Comparison of ENCODE assay signal across 25 cellular contexts in genomic region chr1:101190441-101190840, GRCh38. TPM values are rescaled to one million over a fixed set of nuclear protein-coding genes. Genes with fewer than 3 reads are reported as not detected.
DNase-seq lines count a peak whose midpoint lies in the region; ATAC-seq, FAIRE-seq and TF ChIP-seq lines count a peak whose summit lies in the region.
"Had no signal": no experiment of that assay in that cellular context is flagged by ENCODE, and none has a peak within 500 bp of the region (broad histone marks: within the 10 kb centered on the region; RNA-seq: fewer than 3 reads in every experiment).

No MANE protein-coding gene starts in this region.

- intact Hi-C loops in activated CD4-positive, alpha-beta T cell treated with anti-CD3 and anti-CD28 coated beads, Interleukin-2, amount 10 ng/mL, durations not matched to agents 24 days and 14 days (cut with micrococcal nuclease): no loop called here
- intact Hi-C loops in lower lobe of right lung (cut with DNase I): no loop called here

- H3K27me3 Mint-ChIP-seq in activated CD4-positive, alpha-beta T cell treated with anti-CD3 and anti-CD28 coated beads, Interleukin-2, amount 10 ng/mL, durations not matched to agents 24 days and 14 days: no peaks in the 10 kb centered on the region
- H3K27me3 Mint-ChIP-seq: activated B cell treated with CpG ODN at 0.5 μM for 24 hours; activated naive CD4-positive, alpha-beta T cell treated with anti-CD3 and anti-CD28 coated beads, Interleukin-2, amount 10 ng/mL, durations not matched to agents 7 days and 5 days; CD4-positive, alpha-beta memory T cell had no signal

- H3K4me2 ChIP-seq in smooth muscle cell: peak overlapping the region; percentile 48

- H3K4me3 Mint-ChIP-seq in activated CD4-positive, alpha-beta T cell treated with anti-CD3 and anti-CD28 coated beads, Interleukin-2, amount 10 ng/mL, durations not matched to agents 24 days and 14 days: no peak overlapping the region
- H3K4me3 Mint-ChIP-seq: activated B cell treated with CpG ODN at 0.5 μM for 24 hours; activated naive CD4-positive, alpha-beta T cell treated with anti-CD3 and anti-CD28 coated beads, Interleukin-2, amount 10 ng/mL, durations not matched to agents 7 days and 5 days; CD4-positive, alpha-beta memory T cell; immature natural killer cell had no signal

- H3K4me1 Mint-ChIP-seq in activated CD4-positive, alpha-beta T cell treated with anti-CD3 and anti-CD28 coated beads, Interleukin-2, amount 10 ng/mL, durations not matched to agents 24 days and 14 days: peaks cover 25% of the 10 kb centered on the region
- H3K4me1 Mint-ChIP-seq: immature natural killer cell had no signal

- no peaks in the 10 kb centered on the region for H3K9me3 ChIP-seq in smooth muscle cell (replicated peaks; ENCODE audit: low read depth)
- H3K9me3 ChIP-seq in lower lobe of right lung: no peaks in the 10 kb centered on the region
- H3K9me3 ChIP-seq: breast epithelium, gastroesophageal sphincter, HAP-1, neutrophil, thoracic aorta had no signal

- no peak overlapping the region for H3K27ac Mint-ChIP-seq in activated CD4-positive, alpha-beta T cell treated with anti-CD3 and anti-CD28 coated beads, Interleukin-2, amount 10 ng/mL, durations not matched to agents 24 days and 14 days
- H3K27ac Mint-ChIP-seq: activated naive CD4-positive, alpha-beta T cell treated with anti-CD3 and anti-CD28 coated beads, Interleukin-2, amount 10 ng/mL, durations not matched to agents 7 days and 5 days; immature natural killer cell had no signal

- H3K36me3 ChIP-seq in smooth muscle cell (ENCODE audit: low read depth) (no peaks in the 10 kb centered on the region), lower lobe of right lung (no peaks in the 10 kb centered on the region)
- H3K36me3 ChIP-seq: breast epithelium, gastroesophageal sphincter, HAP-1, neutrophil, thoracic aorta had no signal

- peaks cover 13% of the 10 kb centered on the region for H3K4me1 ChIP-seq in foreskin keratinocyte
- H3K4me1 ChIP-seq in smooth muscle cell (ENCODE audit: low read depth): no peaks in the 10 kb centered on the region
- H3K4me1 ChIP-seq in lower lobe of right lung: peaks cover 14% of the 10 kb centered on the region
- H3K4me1 ChIP-seq: breast epithelium, gastroesophageal sphincter, HAP-1 had no signal

- peaks cover 13% of the 10 kb centered on the region for H3K9me3 Mint-ChIP-seq in activated CD4-positive, alpha-beta T cell treated with anti-CD3 and anti-CD28 coated beads, Interleukin-2, amount 10 ng/mL, durations not matched to agents 24 days and 14 days
- H3K9me3 Mint-ChIP-seq: activated B cell treated with CpG ODN at 0.5 μM for 24 hours, immature natural killer cell had no signal

- peaks cover 4% of the 10 kb centered on the region for H3K36me3 Mint-ChIP-seq in activated CD4-positive, alpha-beta T cell treated with anti-CD3 and anti-CD28 coated beads, Interleukin-2, amount 10 ng/mL, durations not matched to agents 24 days and 14 days (ENCODE audit: low read depth)
- H3K36me3 Mint-ChIP-seq: CD4-positive, alpha-beta memory T cell had no signal

- H3K27ac ChIP-seq in foreskin keratinocyte: no peak overlapping the region
- H3K27ac ChIP-seq in smooth muscle cell (ENCODE audit: low read depth): peak overlapping the region; percentile 62
- H3K27ac ChIP-seq in lower lobe of right lung: no peak overlapping the region
- H3K27ac ChIP-seq: breast epithelium, gastroesophageal sphincter, neutrophil, thoracic aorta had no signal

- WGBS in smooth muscle cell (ENCODE audit: low lambda C conversion rate): 19% methylated on average over 4 of the region's 4 CpGs

- no peak overlapping the region for H2AFZ ChIP-seq in smooth muscle cell (ENCODE audit: low read depth)

- DNase-seq in activated CD4-positive, alpha-beta T cell treated with anti-CD3 and anti-CD28 coated beads, Interleukin-2, amount 10 ng/mL, durations not matched to agents 24 days and 14 days: peak; percentile 48
- no peak for DNase-seq in activated CD4-positive, alpha-beta T cell treated with anti-CD3 and anti-CD28 coated beads, Interleukin-2, amount 50 U/mL, for 1 hour
- DNase-seq in RCC 7860 (ENCODE audit: low spot score): peak; percentile 83
- DNase-seq in foreskin keratinocyte: no peak
- no peak for DNase-seq in smooth muscle cell (lab: John Stamatoyannopoulos, UW; ENCODE audit: unreplicated experiment)
- DNase-seq in NCI-H1417 treated with DMSO at 0.1 percent for 48 hours (lab: John Stamatoyannopoulos, UW): no peak
- DNase-seq in lower lobe of right lung: no peak
- DNase-seq: 8988T; activated B cell treated with CpG ODN at 0.5 μM for 24 hours; activated CD8-positive, alpha-beta memory T cell treated with anti-CD3 and anti-CD28 coated beads, Interleukin-2, amount 50 U/mL, for 48 hours; activated naive CD4-positive, alpha-beta T cell treated with anti-CD3 and anti-CD28 coated beads, Interleukin-2, amount 10 ng/mL, durations not matched to agents 7 days and 5 days; CD4-positive, alpha-beta memory T cell; effector CD8-positive, alpha-beta T cell; immature natural killer cell; midbrain; NCI-H774; stimulated activated CD4-positive, alpha-beta T cell treated with anti-CD3 and anti-CD28 coated beads, Interleukin-2, amount 100 ng/mL, for 48 hours had no signal

- ATAC-seq in foreskin keratinocyte (peak; percentile 15), HG03039 (IDR thresholded peaks at IDR 0.05; ENCODE audit: unreplicated experiment) (no peak), lower lobe of right lung (no peak)
- ATAC-seq: gastroesophageal sphincter, sciatic nerve had no signal

- H3K27me3 ChIP-seq in foreskin keratinocyte (no peaks in the 10 kb centered on the region), smooth muscle cell (ENCODE audit: low read depth) (no peaks in the 10 kb centered on the region), lower lobe of right lung (ENCODE audit: low read depth) (no peaks in the 10 kb centered on the region)
- H3K27me3 ChIP-seq: breast epithelium, gastroesophageal sphincter, neutrophil had no signal

- H3K79me2 ChIP-seq in smooth muscle cell (ENCODE audit: low read depth): no peaks in the 10 kb centered on the region

- TF ChIP-seq CTCF in foreskin keratinocyte (conservative IDR thresholded peaks at IDR 0.05) (no peak), smooth muscle cell (IDR thresholded peaks at IDR 0.05; ENCODE audit: borderline replicate concordance, insufficient read depth, poor library complexity, severe bottlenecking) (no peak), lower lobe of right lung (IDR thresholded peaks at IDR 0.05) (no peak)

- H4K20me1 ChIP-seq in smooth muscle cell (ENCODE audit: low read depth): no peaks in the 10 kb centered on the region

- no peak overlapping the region for H3K4me3 ChIP-seq in smooth muscle cell
- H3K4me3 ChIP-seq in lower lobe of right lung: no peak overlapping the region
- H3K4me3 ChIP-seq: breast epithelium, gastroesophageal sphincter, HAP-1, thoracic aorta had no signal

- H3F3A ChIP-seq in smooth muscle cell (ENCODE audit: low read depth): peaks cover 17% of the 10 kb centered on the region

- peak; percentile 97 for FAIRE-seq in RCC 7860 (lab: Jason Lieb, UNC)
- FAIRE-seq: G401.6 had no signal

- no peak overlapping the region for H3K9ac ChIP-seq in smooth muscle cell (ENCODE audit: low read depth)

RNA-seq across cellular contexts. Expression of gene S1PR1, which starts 46.4 kb away (rescaled TPM):
- total RNA-seq in activated CD4-positive, alpha-beta T cell treated with anti-CD3 and anti-CD28 coated beads, Interleukin-2, amount 10 ng/mL, durations not matched to agents 24 days and 14 days: 49.5 and 51.2 TPM in 2 replicates
- total RNA-seq in foreskin keratinocyte: 16.9 and 24.9 TPM in 2 replicates
- polyA plus RNA-seq in foreskin keratinocyte: 6.4 and 12.1 TPM in 2 replicates
- total RNA-seq in smooth muscle cell: 11.7 and 12.1 TPM in 2 replicates
- polyA plus RNA-seq in smooth muscle cell: 7.2 and 12.0 TPM in 2 replicates
- total RNA-seq in lower lobe of right lung: 107 TPM

Comparison
In these comparisons a context has a peak if more than half of its experiments do, and no peak if none do; other contexts are left out.
1. DNase-seq: peak in activated CD4-positive, alpha-beta T cell treated with anti-CD3 and anti-CD28 coated beads, Interleukin-2, amount 10 ng/mL, durations not matched to agents 24 days and 14 days (single experiment) and RCC 7860 (single experiment); none in activated CD4-positive, alpha-beta T cell treated with anti-CD3 and anti-CD28 coated beads, Interleukin-2, amount 50 U/mL, for 1 hour (single experiment), foreskin keratinocyte (0 of 2), smooth muscle cell (single experiment), NCI-H1417 treated with DMSO at 0.1 percent for 48 hours (single experiment) and lower lobe of right lung (single experiment).